10 cellular contexts compared by ENCODE assay signal in genomic region chr18:79458917-79459803, GRCh38.
A peak's percentile ranks its signal among the peaks of the same experiment; 100 is the strongest.
DNase-seq lines count a peak whose midpoint lies in the region; ATAC-seq and TF ChIP-seq lines count a peak whose summit lies in the region.
"Had no signal": no experiment of that assay in that cellular context is flagged by ENCODE, and none has a peak within 500 bp of the region (broad histone marks: within the 10 kb centered on the region; RNA-seq: fewer than 3 reads in every experiment).

No MANE protein-coding gene starts in this region.

- TF ChIP-seq CTCF in esophagus muscularis mucosa (IDR thresholded peaks at IDR 0.05) (no peak), neural progenitor cell (IDR thresholded peaks at IDR 0.05) (no peak)

- no peaks in the 10 kb centered on the region for H3K36me3 Mint-ChIP-seq in neural progenitor cell

- no peak for TF ChIP-seq POLR2A in esophagus muscularis mucosa (IDR thresholded peaks at IDR 0.05; ENCODE audit: low read depth)

- H3F3A ChIP-seq in neural progenitor cell (ENCODE audit: low read depth): no peaks in the 10 kb centered on the region

- intact Hi-C loops in esophagus muscularis mucosa (cut with DNase I): loop anchor here (5.0 kb wide), 2 partner anchors 43 to 62 kb away; partner anchors contain the start of gene NFATC1

- peak overlapping the region; percentile 71; the same call in 1 of the 2 replicates for H3K9ac ChIP-seq in BLaER1
- peak overlapping the region; percentile 16 for H3K9ac ChIP-seq in NT2/D1 (ENCODE audit: insufficient read length, low read depth)
- no peak overlapping the region for H3K9ac ChIP-seq in neural progenitor cell

- H3K4me1 ChIP-seq in BLaER1: peaks cover 77% of the 10 kb centered on the region
- H3K4me1 ChIP-seq in NT2/D1 (ENCODE audit: insufficient read depth, insufficient read length): peaks cover 23% of the 10 kb centered on the region
- peaks cover 28 to 49% (median 41%) of the 10 kb centered on the region in 4 donors for H3K4me1 ChIP-seq in esophagus muscularis mucosa
- H3K4me1 ChIP-seq in neural progenitor cell: no peaks in the 10 kb centered on the region

- H3K27me3 Mint-ChIP-seq in neural progenitor cell (ENCODE audit: insufficient read depth, low read depth): peaks cover 2% of the 10 kb centered on the region
- H3K27me3 Mint-ChIP-seq: CD8-positive, alpha-beta memory T cell had no signal

- H3K4me1 Mint-ChIP-seq in neural progenitor cell: peaks cover 11% of the 10 kb centered on the region

- H3K9me3 Mint-ChIP-seq in neural progenitor cell: no peaks in the 10 kb centered on the region
- H3K9me3 Mint-ChIP-seq: CD8-positive, alpha-beta memory T cell had no signal

- H3K9me3 ChIP-seq in BLaER1 (no peaks in the 10 kb centered on the region), NT2/D1 (ENCODE audit: insufficient read depth, low read length) (no peaks in the 10 kb centered on the region), esophagus muscularis mucosa (no peaks in the 10 kb centered on the region), neural progenitor cell (ENCODE audit: low read depth) (no peaks in the 10 kb centered on the region)

- no peak overlapping the region for H3K4me3 Mint-ChIP-seq in neural progenitor cell

- H3K4me3 ChIP-seq in BLaER1: no peak overlapping the region
- H3K4me3 ChIP-seq in NT2/D1 (ENCODE audit: insufficient read length, low read depth): no peak overlapping the region
- H3K4me3 ChIP-seq in esophagus muscularis mucosa: peak overlapping the region; percentile 27 to 39 (median 34)
- no peak overlapping the region for H3K4me3 ChIP-seq in neural progenitor cell

- H3K36me3 ChIP-seq in BLaER1 (peaks cover 70% of the 10 kb centered on the region), NT2/D1 (ENCODE audit: insufficient read depth, insufficient read length, low read length) (peaks cover 42% of the 10 kb centered on the region), esophagus muscularis mucosa (peaks cover 0 to 69% (median 61%) of the 10 kb centered on the region in 4 donors), neural progenitor cell (no peaks in the 10 kb centered on the region)

- H3K27me3 ChIP-seq in BLaER1 (no peaks in the 10 kb centered on the region), NT2/D1 (ENCODE audit: insufficient read depth, insufficient read length) (no peaks in the 10 kb centered on the region), esophagus muscularis mucosa (no peaks in the 10 kb centered on the region), neural progenitor cell (no peaks in the 10 kb centered on the region)

- 81% methylated on average over 18 of the region's 40 CpGs for WGBS in esophagus muscularis mucosa

- H3K27ac ChIP-seq in BLaER1: peak overlapping the region; percentile 86
- H3K27ac ChIP-seq in esophagus muscularis mucosa (replicated peaks in 1 of 4): peak overlapping the region; percentile 70 to 84 (median 81)
- no peak overlapping the region for H3K27ac ChIP-seq in neural progenitor cell

- TF ChIP-seq EP300 in esophagus muscularis mucosa (IDR thresholded peaks at IDR 0.05): no peak

- DNase-seq in NT2/D1 (ENCODE audit: low read depth, low spot score) (no peak), esophagus muscularis mucosa (ENCODE audit: extremely low spot score) (no peak), neural progenitor cell (ENCODE audit: low spot score) (no peak), NCI-H2171 treated with DMSO at 0.1 percent for 48 hours (lab: John Stamatoyannopoulos, UW) (no peak)
- DNase-seq: CD8-positive, alpha-beta memory T cell; central memory CD4-positive, alpha-beta T cell had no signal

- no peak overlapping the region for H2AFZ ChIP-seq in neural progenitor cell (replicated peaks)

- H3K27ac Mint-ChIP-seq in neural progenitor cell: peak overlapping the region; percentile 76

- H4K20me1 ChIP-seq in BLaER1 (peaks cover 4% of the 10 kb centered on the region; the same call in 1 of the 2 replicates), neural progenitor cell (ENCODE audit: low read depth) (no peaks in the 10 kb centered on the region)

- H3K4me2 ChIP-seq in BLaER1 (peak overlapping the region; percentile 99), neural progenitor cell (no peak overlapping the region)

- H3K79me2 ChIP-seq in neural progenitor cell (ENCODE audit: low read depth): no peaks in the 10 kb centered on the region

- ATAC-seq in HG03045 (IDR thresholded peaks at IDR 0.05; ENCODE audit: unreplicated experiment) (no peak), HG02642 (IDR thresholded peaks at IDR 0.05; ENCODE audit: poor library complexity, unreplicated experiment) (no peak), GM19455 (IDR thresholded peaks at IDR 0.05; ENCODE audit: unreplicated experiment) (no peak)

Comparison
In these comparisons a context has a peak if more than half of its experiments do, and no peak if none do; other contexts are left out.
1. H3K4me3 ChIP-seq: peak in esophagus muscularis mucosa (4 of 4); none in BLaER1 (single experiment), NT2/D1 (single experiment) and neural progenitor cell (single experiment).